In genomic region chr22:17999851-18000250, GRCh38 we compare ENCODE assay signal across 9 cellular contexts. TPM values are rescaled to one million over a fixed set of nuclear protein-coding genes. Genes with fewer than 3 reads are reported as not detected.
DNase-seq lines count a peak whose midpoint lies in the region; ATAC-seq, FAIRE-seq and TF ChIP-seq lines count a peak whose summit lies in the region.
"Had no signal": no experiment of that assay in that cellular context is flagged by ENCODE, and none has a peak within 500 bp of the region (broad histone marks: within the 10 kb centered on the region; RNA-seq: fewer than 3 reads in every experiment).

No MANE protein-coding gene starts in this region.

- no peaks in the 10 kb centered on the region for H3K27me3 ChIP-seq in CD4-positive, alpha-beta T cell (ENCODE audit: control insufficient read depth, insufficient read depth, low read length)

- peak overlapping the region; percentile 81 for H3K4me3 Mint-ChIP-seq in CD4-positive, alpha-beta T cell
- H3K4me3 Mint-ChIP-seq in IgD-negative memory B cell, result peak overlapping the region; percentile 78 to 93 (median 88)
- peak overlapping the region; percentile 66 for H3K4me3 Mint-ChIP-seq in chondrocyte (ENCODE audit: unreplicated experiment)
- H3K4me3 Mint-ChIP-seq in nephron, result peak overlapping the region; percentile 81 to 86 (median 83)

- intact Hi-C loops in CD4-positive, alpha-beta T cell (cut with DNase I, micrococcal nuclease), result loop anchor here (2.0 to 5.0 kb wide), 2 partner anchors 77 kb away; partner anchors contain the start of gene PEX26 (in 2 of the 2)

- CTCF ChIA-PET in CD4-positive, alpha-beta T cell (lab: Charles Lee), result interaction anchor here (1.8 kb wide), 1 partner anchor 76 kb away, joined by 6 read pairs; no protein-coding TSS in a partner anchor

- POLR2A ChIA-PET in CD4-positive, alpha-beta T cell (lab: Charles Lee), result interaction anchor here (2.5 kb wide), 1 partner anchor 77 kb away, joined by 9 read pairs; the partner anchor contains the start of gene PEX26

- TF ChIP-seq CTCF in CD4-positive, alpha-beta T cell (IDR thresholded peaks at IDR 0.05), result no peak
- TF ChIP-seq CTCF in chondrocyte (IDR thresholded peaks at IDR 0.05) (no peak), nephron (IDR thresholded peaks at IDR 0.05; ENCODE audit: unreplicated experiment in 3 of 3) (no peak), D721Med (IDR thresholded peaks at IDR 0.05; ENCODE audit: insufficient read depth, missing control alignments) (no peak)

- H3K9me3 Mint-ChIP-seq in CD4-positive, alpha-beta T cell, result no peaks in the 10 kb centered on the region
- H3K9me3 Mint-ChIP-seq in IgD-negative memory B cell, result no peaks in the 10 kb centered on the region
- no peaks in the 10 kb centered on the region for H3K9me3 Mint-ChIP-seq in chondrocyte (ENCODE audit: low read depth)
- no peaks in the 10 kb centered on the region for H3K9me3 Mint-ChIP-seq in nephron

- H3K27me3 Mint-ChIP-seq in CD4-positive, alpha-beta T cell, result peaks cover 11% of the 10 kb centered on the region
- peaks cover 1% of the 10 kb centered on the region for H3K27me3 Mint-ChIP-seq in IgD-negative memory B cell
- no peaks in the 10 kb centered on the region for H3K27me3 Mint-ChIP-seq in chondrocyte (ENCODE audit: low read depth)
- no peaks in the 10 kb centered on the region for H3K27me3 Mint-ChIP-seq in nephron (ENCODE audit: low read depth)

- peak overlapping the region; percentile 46 for H3K27ac ChIP-seq in CD4-positive, alpha-beta T cell (ENCODE audit: low read depth, low read length)

- no peak for DNase-seq in CD4-positive, alpha-beta T cell
- DNase-seq in chondrocyte (ENCODE audit: low spot score) (no peak), MV-4-11 (lab: John Stamatoyannopoulos, UW) (no peak), D721Med (ENCODE audit: insufficient read length, low spot score) (no peak)
- DNase-seq: NCI-H1092 had no signal

- no peak for FAIRE-seq in D721Med (lab: Jason Lieb, UNC)

- no peak for ATAC-seq in CD4-positive, alpha-beta T cell (ENCODE audit: poor library complexity)
- ATAC-seq in HG02981 (IDR thresholded peaks at IDR 0.05; ENCODE audit: unreplicated experiment) (no peak), HG03175 (IDR thresholded peaks at IDR 0.05; ENCODE audit: unreplicated experiment) (no peak)

- H3K4me1 Mint-ChIP-seq in CD4-positive, alpha-beta T cell (ENCODE audit: low read depth), result peaks cover 49% of the 10 kb centered on the region
- H3K4me1 Mint-ChIP-seq in IgD-negative memory B cell (peaks cover 42 to 56% (median 52%) of the 10 kb centered on the region in 3 donors), chondrocyte (ENCODE audit: low read depth) (peaks cover 35% of the 10 kb centered on the region), nephron (peaks cover 21% of the 10 kb centered on the region)

- no peaks in the 10 kb centered on the region for H3K36me3 Mint-ChIP-seq in CD4-positive, alpha-beta T cell (ENCODE audit: low read depth)
- H3K36me3 Mint-ChIP-seq in IgD-negative memory B cell, result no peaks in the 10 kb centered on the region
- H3K36me3 Mint-ChIP-seq in chondrocyte (ENCODE audit: low read depth), result no peaks in the 10 kb centered on the region
- H3K36me3 Mint-ChIP-seq in nephron (ENCODE audit: low read depth), result no peaks in the 10 kb centered on the region

- peak overlapping the region; percentile 85 for H3K27ac Mint-ChIP-seq in CD4-positive, alpha-beta T cell
- peak overlapping the region; percentile 73 to 97 (median 87) for H3K27ac Mint-ChIP-seq in IgD-negative memory B cell
- H3K27ac Mint-ChIP-seq in chondrocyte (ENCODE audit: unreplicated experiment), result peak overlapping the region; percentile 55
- H3K27ac Mint-ChIP-seq in nephron, result peak overlapping the region; percentile 69 to 83 (median 81)

- no peaks in the 10 kb centered on the region for H3K9me3 ChIP-seq in CD4-positive, alpha-beta T cell (ENCODE audit: control insufficient read depth, low read length)

RNA-seq across cellular contexts. Expression of gene MICAL3, which starts 24.5 kb away (rescaled TPM):
- 1 to 10 TPM; 9.4 to 9.9 TPM for total RNA-seq in CD4-positive, alpha-beta T cell
- polyA plus RNA-seq in IgD-negative memory B cell, result 12.0 TPM
- total RNA-seq in chondrocyte, result 49.6 to 74.4 TPM (median 68.2 TPM) in 3 replicates
